ENCODE assay signal across 31 cellular contexts in genomic region chr14:75829316-75829715, GRCh38.
"Had no signal": no experiment of that assay in that cellular context is flagged by ENCODE, and none has a peak within 500 bp of the region (broad histone marks: within the 10 kb centered on the region; RNA-seq: fewer than 3 reads in every experiment).

No MANE protein-coding gene starts in this region.

- H3K4me1 ChIP-seq: breast epithelium had no signal

- H3K4me3 ChIP-seq: ascending aorta, breast epithelium had no signal

- H3K27ac ChIP-seq: ascending aorta, breast epithelium, VCaP had no signal

- H3K36me3 Mint-ChIP-seq: WTC11 had no signal

- H3K4me3 Mint-ChIP-seq: activated CD4-positive, alpha-beta memory T cell treated with anti-CD3 and anti-CD28 coated beads, Interleukin-2, amount 10 ng/mL, durations not matched to agents 7 days and 5 days; activated CD4-positive, alpha-beta T cell treated with anti-CD3 and anti-CD28 coated beads, Interleukin-2, amount 10 ng/mL, durations not matched to agents 7 days and 5 days; activated naive CD4-positive, alpha-beta T cell treated with anti-CD3 and anti-CD28 coated beads, Interleukin-2, amount 10 ng/mL, durations not matched to agents 7 days and 5 days; activated naive CD8-positive, alpha-beta T cell treated with anti-CD3 and anti-CD28 coated beads, Interleukin-2, amount 10 ng/mL, durations not matched to agents 7 days and 5 days; activated T-cell treated with anti-CD3 and anti-CD28 coated beads, Interleukin-2, amount 50 U/mL, for 24 hours; activated T-cell treated with anti-CD3 and anti-CD28 coated beads, Interleukin-2, amount 50 U/mL, for 72 hours; brain; central memory CD8-positive, alpha-beta T cell; effector memory CD8-positive, alpha-beta T cell; WTC11 had no signal

- H3K36me3 ChIP-seq: ascending aorta, breast epithelium had no signal

- H3K4me1 Mint-ChIP-seq: central memory CD8-positive, alpha-beta T cell; WTC11 had no signal

- H3K9me3 ChIP-seq: ascending aorta, breast epithelium had no signal

- DNase-seq: activated CD4-positive, alpha-beta memory T cell treated with anti-CD3 and anti-CD28 coated beads, Interleukin-2, amount 10 ng/mL, durations not matched to agents 7 days and 5 days; activated CD4-positive, alpha-beta T cell treated with anti-CD3 and anti-CD28 coated beads for 1 hour; activated CD4-positive, alpha-beta T cell treated with anti-CD3 and anti-CD28 coated beads for 4 hours; activated CD4-positive, alpha-beta T cell treated with anti-CD3 and anti-CD28 coated beads, Interleukin-2, amount 10 ng/mL, durations not matched to agents 7 days and 5 days; activated CD4-positive, alpha-beta T cell treated with anti-CD3 and anti-CD28 coated beads, Interleukin-2, amount 50 U/mL, for 4 hours; activated CD8-positive, alpha-beta memory T cell treated with anti-CD3 and anti-CD28 coated beads, Interleukin-2, amount 50 U/mL, for 48 hours; activated gamma-delta T cell; activated naive CD4-positive, alpha-beta T cell; activated naive CD4-positive, alpha-beta T cell treated with anti-CD3 and anti-CD28 coated beads, Interleukin-2, amount 10 ng/mL, durations not matched to agents 7 days and 5 days; activated naive CD8-positive, alpha-beta T cell treated with anti-CD3 and anti-CD28 coated beads, Interleukin-2, amount 10 ng/mL, durations not matched to agents 7 days and 5 days; activated T-cell treated with anti-CD3 and anti-CD28 coated beads for 4 hours; activated T-cell treated with anti-CD3 and anti-CD28 coated beads, Interleukin-2, amount 50 U/mL, for 24 hours; activated T-cell treated with anti-CD3 and anti-CD28 coated beads, Interleukin-2, amount 50 U/mL, for 72 hours; cortex of kidney; dermis blood vessel endothelial cell; effector CD4-positive, alpha-beta T cell; effector memory CD8-positive, alpha-beta T cell; foreskin fibroblast; head of caudate nucleus; T-helper 2 cell had no signal

- H3K9me3 Mint-ChIP-seq: activated CD4-positive, alpha-beta memory T cell treated with anti-CD3 and anti-CD28 coated beads, Interleukin-2, amount 10 ng/mL, durations not matched to agents 7 days and 5 days; activated CD4-positive, alpha-beta T cell treated with anti-CD3 and anti-CD28 coated beads, Interleukin-2, amount 10 ng/mL, durations not matched to agents 7 days and 5 days; activated naive CD4-positive, alpha-beta T cell treated with anti-CD3 and anti-CD28 coated beads, Interleukin-2, amount 10 ng/mL, durations not matched to agents 7 days and 5 days; activated naive CD4-positive, alpha-beta T cell treated with anti-CD3 and anti-CD28 coated beads, Interleukin-2, amount 50 U/mL, for 72 hours; activated naive CD8-positive, alpha-beta T cell treated with anti-CD3 and anti-CD28 coated beads, Interleukin-2, amount 10 ng/mL, durations not matched to agents 7 days and 5 days; activated T-cell treated with anti-CD3 and anti-CD28 coated beads, Interleukin-2, amount 50 U/mL, for 24 hours; activated T-cell treated with anti-CD3 and anti-CD28 coated beads, Interleukin-2, amount 50 U/mL, for 72 hours; brain; central memory CD8-positive, alpha-beta T cell; effector memory CD8-positive, alpha-beta T cell; WTC11 had no signal

- H3K27me3 ChIP-seq: ascending aorta, breast epithelium had no signal

- H3K27ac Mint-ChIP-seq: activated CD4-positive, alpha-beta memory T cell treated with anti-CD3 and anti-CD28 coated beads, Interleukin-2, amount 10 ng/mL, durations not matched to agents 7 days and 5 days; activated CD4-positive, alpha-beta T cell treated with anti-CD3 and anti-CD28 coated beads, Interleukin-2, amount 10 ng/mL, durations not matched to agents 7 days and 5 days; activated naive CD4-positive, alpha-beta T cell treated with anti-CD3 and anti-CD28 coated beads, Interleukin-2, amount 10 ng/mL, durations not matched to agents 7 days and 5 days; activated naive CD4-positive, alpha-beta T cell treated with anti-CD3 and anti-CD28 coated beads, Interleukin-2, amount 50 U/mL, for 72 hours; activated naive CD8-positive, alpha-beta T cell treated with anti-CD3 and anti-CD28 coated beads, Interleukin-2, amount 10 ng/mL, durations not matched to agents 7 days and 5 days; activated T-cell treated with anti-CD3 and anti-CD28 coated beads, Interleukin-2, amount 50 U/mL, for 24 hours; activated T-cell treated with anti-CD3 and anti-CD28 coated beads, Interleukin-2, amount 50 U/mL, for 72 hours; effector memory CD8-positive, alpha-beta T cell; WTC11 had no signal

- FAIRE-seq: colon, endothelial cell of umbilical vein, frontal cortex, TTC549 had no signal

- H3K27me3 Mint-ChIP-seq: activated CD4-positive, alpha-beta memory T cell treated with anti-CD3 and anti-CD28 coated beads, Interleukin-2, amount 10 ng/mL, durations not matched to agents 7 days and 5 days; activated CD4-positive, alpha-beta T cell treated with anti-CD3 and anti-CD28 coated beads, Interleukin-2, amount 10 ng/mL, durations not matched to agents 7 days and 5 days; activated naive CD4-positive, alpha-beta T cell treated with anti-CD3 and anti-CD28 coated beads, Interleukin-2, amount 10 ng/mL, durations not matched to agents 7 days and 5 days; activated naive CD8-positive, alpha-beta T cell treated with anti-CD3 and anti-CD28 coated beads, Interleukin-2, amount 10 ng/mL, durations not matched to agents 7 days and 5 days; activated T-cell treated with anti-CD3 and anti-CD28 coated beads, Interleukin-2, amount 50 U/mL, for 24 hours; brain; central memory CD8-positive, alpha-beta T cell; effector memory CD8-positive, alpha-beta T cell had no signal
